26 cellular contexts compared by ENCODE assay signal in the genomic region with DNA sequence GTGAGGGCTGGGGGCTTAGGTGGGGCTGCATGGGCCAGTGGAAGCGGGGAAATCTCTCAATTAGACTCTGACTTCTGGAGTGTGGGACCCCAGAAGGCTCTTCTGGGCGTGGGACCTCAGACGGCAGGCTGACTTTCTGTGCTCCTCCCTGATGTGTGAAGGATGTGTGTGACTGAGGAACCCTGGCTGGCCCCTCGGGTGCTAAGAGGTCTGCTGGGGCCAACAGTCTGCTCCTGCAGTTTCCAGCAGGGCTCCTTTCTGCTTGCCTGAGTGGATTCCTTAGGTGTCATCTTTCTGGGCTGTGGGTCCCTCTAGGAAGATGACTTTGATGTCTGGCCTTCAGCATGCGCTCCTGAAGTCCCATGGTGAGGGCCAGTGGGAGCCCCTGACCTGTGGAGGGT.
DNase-seq lines count a peak whose midpoint lies in the region; ATAC-seq and TF ChIP-seq lines count a peak whose summit lies in the region.
"Had no signal": no experiment of that assay in that cellular context is flagged by ENCODE, and none has a peak within 500 bp of the region (broad histone marks: within the 10 kb centered on the region; RNA-seq: fewer than 3 reads in every experiment).

No MANE protein-coding gene starts in this region.

- no peak overlapping the region for H2AFZ ChIP-seq in smooth muscle cell (ENCODE audit: low read depth)

- H3K4me2 ChIP-seq in smooth muscle cell = no peak overlapping the region

- CTCF ChIA-PET in activated CD8-positive, alpha-beta T cell treated with anti-CD3 and anti-CD28 coated beads, Interleukin-2, amount 10 ng/mL, durations not matched to agents 7 days and 5 days (lab: Charles Lee) = no interaction called here
- CTCF ChIA-PET in activated CD8-positive, alpha-beta T cell treated with anti-CD3 and anti-CD28 coated beads for 36 hours (lab: Charles Lee) = no interaction called here
- CTCF ChIA-PET in activated CD8-positive, alpha-beta memory T cell treated with anti-CD3 and anti-CD28 coated beads, Interleukin-2, amount 10 ng/mL, durations not matched to agents 7 days and 5 days (lab: Charles Lee) = no interaction called here

- no peaks in the 10 kb centered on the region for H3K36me3 ChIP-seq in smooth muscle cell (ENCODE audit: low read depth)
- H3K36me3 ChIP-seq: lower lobe of right lung, MG63, right lobe of liver, uterus had no signal

- no peaks in the 10 kb centered on the region for H3F3A ChIP-seq in smooth muscle cell (ENCODE audit: low read depth)

- no peaks in the 10 kb centered on the region for H3K4me1 ChIP-seq in smooth muscle cell (ENCODE audit: low read depth)
- H3K4me1 ChIP-seq: uterus had no signal

- H3K9ac ChIP-seq in smooth muscle cell (ENCODE audit: low read depth) = no peak overlapping the region

- H3K9me3 ChIP-seq in smooth muscle cell (replicated peaks; ENCODE audit: low read depth) = no peaks in the 10 kb centered on the region
- H3K9me3 ChIP-seq: lower lobe of right lung, MG63, right lobe of liver, uterus had no signal

- intact Hi-C loops in activated CD8-positive, alpha-beta T cell treated with anti-CD3 and anti-CD28 coated beads for 36 hours (cut with micrococcal nuclease) = no loop called here

- no peak overlapping the region for H3K4me3 ChIP-seq in smooth muscle cell
- H3K4me3 ChIP-seq: lower lobe of right lung, MG63, right lobe of liver, uterus had no signal

- H3K9me3 Mint-ChIP-seq in activated CD8-positive, alpha-beta T cell treated with anti-CD3 and anti-CD28 coated beads, Interleukin-2, amount 10 ng/mL, durations not matched to agents 7 days and 5 days (ENCODE audit: insufficient read depth) = no peaks in the 10 kb centered on the region
- H3K9me3 Mint-ChIP-seq in activated CD8-positive, alpha-beta T cell treated with anti-CD3 and anti-CD28 coated beads for 36 hours = no peaks in the 10 kb centered on the region
- H3K9me3 Mint-ChIP-seq in activated CD8-positive, alpha-beta memory T cell treated with anti-CD3 and anti-CD28 coated beads, Interleukin-2, amount 10 ng/mL, durations not matched to agents 7 days and 5 days (ENCODE audit: low read depth) = no peaks in the 10 kb centered on the region
- H3K9me3 Mint-ChIP-seq in stimulated activated memory B cell treated with anti-CD40 and anti-IgM and Interleukin-4, amounts not matched to agents 10 μg/mL and 1 μg/mL and 100 μg/mL, for 72 hours = no peaks in the 10 kb centered on the region
- H3K9me3 Mint-ChIP-seq: activated T-helper 2 cell treated with anti-CD3 and anti-CD28 coated beads, Interferon-gamma antibody, Interleukin-2, Interleukin-4, amounts not matched to agents 10 μg/mL and 5 μg/mL and 100 μg/mL, durations not matched to agents 14 hours and 24 hours and 36 hours; CD8-positive, alpha-beta memory T cell; nephron progenitor cell had no signal

- H3K27ac ChIP-seq in smooth muscle cell (ENCODE audit: low read depth) = no peak overlapping the region
- H3K27ac ChIP-seq: lower lobe of right lung, right lobe of liver, uterus had no signal

- H3K36me3 Mint-ChIP-seq in activated CD8-positive, alpha-beta T cell treated with anti-CD3 and anti-CD28 coated beads, Interleukin-2, amount 10 ng/mL, durations not matched to agents 7 days and 5 days (ENCODE audit: low read depth) = no peaks in the 10 kb centered on the region
- H3K36me3 Mint-ChIP-seq in activated CD8-positive, alpha-beta T cell treated with anti-CD3 and anti-CD28 coated beads for 36 hours (ENCODE audit: low read depth) = no peaks in the 10 kb centered on the region
- no peaks in the 10 kb centered on the region for H3K36me3 Mint-ChIP-seq in activated CD8-positive, alpha-beta memory T cell treated with anti-CD3 and anti-CD28 coated beads, Interleukin-2, amount 10 ng/mL, durations not matched to agents 7 days and 5 days
- H3K36me3 Mint-ChIP-seq in stimulated activated memory B cell treated with anti-CD40 and anti-IgM and Interleukin-4, amounts not matched to agents 10 μg/mL and 1 μg/mL and 100 μg/mL, for 72 hours = no peaks in the 10 kb centered on the region
- H3K36me3 Mint-ChIP-seq: activated naive CD8-positive, alpha-beta T cell; CD8-positive, alpha-beta memory T cell had no signal

- no peaks in the 10 kb centered on the region for H4K20me1 ChIP-seq in smooth muscle cell (ENCODE audit: low read depth)

- H3K4me1 Mint-ChIP-seq in activated CD8-positive, alpha-beta T cell treated with anti-CD3 and anti-CD28 coated beads, Interleukin-2, amount 10 ng/mL, durations not matched to agents 7 days and 5 days (ENCODE audit: low read depth) = no peaks in the 10 kb centered on the region
- no peaks in the 10 kb centered on the region for H3K4me1 Mint-ChIP-seq in activated CD8-positive, alpha-beta T cell treated with anti-CD3 and anti-CD28 coated beads for 36 hours (ENCODE audit: low read depth)
- H3K4me1 Mint-ChIP-seq in activated CD8-positive, alpha-beta memory T cell treated with anti-CD3 and anti-CD28 coated beads, Interleukin-2, amount 10 ng/mL, durations not matched to agents 7 days and 5 days = no peaks in the 10 kb centered on the region
- H3K4me1 Mint-ChIP-seq in stimulated activated memory B cell treated with anti-CD40 and anti-IgM and Interleukin-4, amounts not matched to agents 10 μg/mL and 1 μg/mL and 100 μg/mL, for 72 hours = no peaks in the 10 kb centered on the region
- H3K4me1 Mint-ChIP-seq: CD8-positive, alpha-beta memory T cell had no signal

- DNase-seq in activated CD8-positive, alpha-beta T cell treated with anti-CD3 and anti-CD28 coated beads, Interleukin-2, amount 10 ng/mL, durations not matched to agents 7 days and 5 days = peak; percentile 16
- no peak for DNase-seq in activated CD8-positive, alpha-beta T cell treated with anti-CD3 and anti-CD28 coated beads for 36 hours
- DNase-seq in activated CD8-positive, alpha-beta memory T cell treated with anti-CD3 and anti-CD28 coated beads, Interleukin-2, amount 10 ng/mL, durations not matched to agents 7 days and 5 days = peak; percentile 27
- DNase-seq in left lobe of liver (ENCODE audit: low spot score) (peak; percentile 38), smooth muscle cell (lab: John Stamatoyannopoulos, UW; ENCODE audit: unreplicated experiment) (no peak), NCI-H2171 (lab: John Stamatoyannopoulos, UW) (no peak)
- DNase-seq: activated CD4-positive, CD25-positive, alpha-beta regulatory T cell treated with anti-CD3 and anti-CD28 coated beads, Interleukin-2, amount 50 U/mL, for 72 hours; aorta; dermis blood vessel endothelial cell; hypothalamus; KG1; lower lobe of right lung; MG63; NCI-H2081 treated with DMSO at 0.1 percent for 48 hours; NCI-H774; nephron progenitor cell; stimulated activated CD4-positive, alpha-beta T cell treated with anti-CD3 and anti-CD28 coated beads, Interleukin-4, amount 100 ng/mL, for 24 hours; stimulated activated naive CD4-positive, alpha-beta T cell; T-helper 1 cell; uterus had no signal

- no peak overlapping the region for H3K4me3 Mint-ChIP-seq in activated CD8-positive, alpha-beta T cell treated with anti-CD3 and anti-CD28 coated beads, Interleukin-2, amount 10 ng/mL, durations not matched to agents 7 days and 5 days
- H3K4me3 Mint-ChIP-seq in activated CD8-positive, alpha-beta T cell treated with anti-CD3 and anti-CD28 coated beads for 36 hours = no peak overlapping the region
- no peak overlapping the region for H3K4me3 Mint-ChIP-seq in activated CD8-positive, alpha-beta memory T cell treated with anti-CD3 and anti-CD28 coated beads, Interleukin-2, amount 10 ng/mL, durations not matched to agents 7 days and 5 days
- H3K4me3 Mint-ChIP-seq in stimulated activated memory B cell treated with anti-CD40 and anti-IgM and Interleukin-4, amounts not matched to agents 10 μg/mL and 1 μg/mL and 100 μg/mL, for 72 hours = no peak overlapping the region
- H3K4me3 Mint-ChIP-seq: activated naive CD8-positive, alpha-beta T cell; CD8-positive, alpha-beta memory T cell; nephron progenitor cell had no signal

- no peak overlapping the region for H3K27ac Mint-ChIP-seq in activated CD8-positive, alpha-beta T cell treated with anti-CD3 and anti-CD28 coated beads, Interleukin-2, amount 10 ng/mL, durations not matched to agents 7 days and 5 days
- H3K27ac Mint-ChIP-seq in activated CD8-positive, alpha-beta T cell treated with anti-CD3 and anti-CD28 coated beads for 36 hours = no peak overlapping the region
- H3K27ac Mint-ChIP-seq in activated CD8-positive, alpha-beta memory T cell treated with anti-CD3 and anti-CD28 coated beads, Interleukin-2, amount 10 ng/mL, durations not matched to agents 7 days and 5 days = no peak overlapping the region
- H3K27ac Mint-ChIP-seq in stimulated activated memory B cell treated with anti-CD40 and anti-IgM and Interleukin-4, amounts not matched to agents 10 μg/mL and 1 μg/mL and 100 μg/mL, for 72 hours = no peak overlapping the region
- H3K27ac Mint-ChIP-seq: activated naive CD8-positive, alpha-beta T cell; activated T-helper 2 cell treated with anti-CD3 and anti-CD28 coated beads, Interferon-gamma antibody, Interleukin-2, Interleukin-4, amounts not matched to agents 10 μg/mL and 5 μg/mL and 100 μg/mL, durations not matched to agents 14 hours and 24 hours and 36 hours; CD8-positive, alpha-beta memory T cell; nephron progenitor cell had no signal

- H3K27me3 Mint-ChIP-seq in activated CD8-positive, alpha-beta T cell treated with anti-CD3 and anti-CD28 coated beads, Interleukin-2, amount 10 ng/mL, durations not matched to agents 7 days and 5 days (ENCODE audit: low read depth) = peaks cover 5% of the 10 kb centered on the region
- peaks cover 3% of the 10 kb centered on the region for H3K27me3 Mint-ChIP-seq in activated CD8-positive, alpha-beta T cell treated with anti-CD3 and anti-CD28 coated beads for 36 hours
- H3K27me3 Mint-ChIP-seq in activated CD8-positive, alpha-beta memory T cell treated with anti-CD3 and anti-CD28 coated beads, Interleukin-2, amount 10 ng/mL, durations not matched to agents 7 days and 5 days = peaks cover 2% of the 10 kb centered on the region
- no peaks in the 10 kb centered on the region for H3K27me3 Mint-ChIP-seq in stimulated activated memory B cell treated with anti-CD40 and anti-IgM and Interleukin-4, amounts not matched to agents 10 μg/mL and 1 μg/mL and 100 μg/mL, for 72 hours

- no peaks in the 10 kb centered on the region for H3K27me3 ChIP-seq in smooth muscle cell (ENCODE audit: low read depth)
- H3K27me3 ChIP-seq: MG63, right lobe of liver, uterus had no signal

- H3K79me2 ChIP-seq in smooth muscle cell (ENCODE audit: low read depth) = no peaks in the 10 kb centered on the region

- no peak for TF ChIP-seq CTCF in activated CD8-positive, alpha-beta T cell treated with anti-CD3 and anti-CD28 coated beads for 36 hours (IDR thresholded peaks at IDR 0.05)
- no peak for TF ChIP-seq CTCF in smooth muscle cell (IDR thresholded peaks at IDR 0.05; ENCODE audit: borderline replicate concordance, insufficient read depth, poor library complexity, severe bottlenecking)

- POLR2A ChIA-PET in activated CD8-positive, alpha-beta T cell treated with anti-CD3 and anti-CD28 coated beads, Interleukin-2, amount 10 ng/mL, durations not matched to agents 7 days and 5 days (lab: Charles Lee) = no interaction called here
- POLR2A ChIA-PET in activated CD8-positive, alpha-beta T cell treated with anti-CD3 and anti-CD28 coated beads for 36 hours (lab: Charles Lee) = no interaction called here

- no peak for ATAC-seq in activated CD8-positive, alpha-beta T cell treated with anti-CD3 and anti-CD28 coated beads, Interleukin-2, amount 10 ng/mL, durations not matched to agents 7 days and 5 days
- no peak for ATAC-seq in activated CD8-positive, alpha-beta T cell treated with anti-CD3 and anti-CD28 coated beads for 36 hours
- no peak for ATAC-seq in activated CD8-positive, alpha-beta memory T cell treated with anti-CD3 and anti-CD28 coated beads, Interleukin-2, amount 10 ng/mL, durations not matched to agents 7 days and 5 days
- no peak for ATAC-seq in left lobe of liver
- peak; percentile 13 for ATAC-seq in stimulated activated memory B cell treated with anti-CD40 and anti-IgM and Interleukin-4, amounts not matched to agents 10 μg/mL and 1 μg/mL and 100 μg/mL, for 72 hours
- no peak for ATAC-seq in SK-N-SH treated with all-trans-retinoic acid at 6 μM for 48 hours
- ATAC-seq: lower lobe of right lung had no signal

- WGBS in smooth muscle cell (ENCODE audit: low lambda C conversion rate) = 93% methylated on average over 5 of the region's 5 CpGs

Comparison
In these comparisons a context has a peak if more than half of its experiments do, and no peak if none do; other contexts are left out.
1. DNase-seq: peak in activated CD8-positive, alpha-beta T cell treated with anti-CD3 and anti-CD28 coated beads, Interleukin-2, amount 10 ng/mL, durations not matched to agents 7 days and 5 days (single experiment), activated CD8-positive, alpha-beta memory T cell treated with anti-CD3 and anti-CD28 coated beads, Interleukin-2, amount 10 ng/mL, durations not matched to agents 7 days and 5 days (single experiment) and left lobe of liver (single experiment); none in activated CD8-positive, alpha-beta T cell treated with anti-CD3 and anti-CD28 coated beads for 36 hours (single experiment), smooth muscle cell (single experiment) and NCI-H2171 (single experiment).